8 cellular contexts compared by ENCODE assay signal in genomic region chr10:63630928-63631685, GRCh38.
DNase-seq lines count a peak whose midpoint lies in the region; ATAC-seq, FAIRE-seq and TF ChIP-seq lines count a peak whose summit lies in the region.

No MANE protein-coding gene starts in this region.

- CTCF ChIA-PET in activated naive CD4-positive, alpha-beta T cell treated with anti-CD3 and anti-CD28 coated beads for 36 hours (lab: Charles Lee): interaction anchor here (0.6 to 6.4 kb wide), 12 partner anchors 15 to 463 kb away, joined by 3 to 77 read pairs (median 4); no protein-coding TSS in a partner anchor

- H3K27ac ChIP-seq in astrocyte (ENCODE audit: low read depth, low read length): peak overlapping the region; percentile 98
- peak overlapping the region; percentile 96 for H3K27ac ChIP-seq in thymus (ENCODE audit: low read depth)

- H4K20me1 ChIP-seq in astrocyte (ENCODE audit: insufficient read depth, low read length): no peaks in the 10 kb centered on the region

- DNase-seq in activated naive CD4-positive, alpha-beta T cell treated with anti-CD3 and anti-CD28 coated beads for 36 hours: no peak
- DNase-seq in activated naive CD4-positive, alpha-beta T cell treated with anti-CD3 and anti-CD28 coated beads, Interleukin-2, amount 50 U/mL, for 16 hours: no peak
- DNase-seq in astrocyte (ENCODE audit: low read depth) (peak; percentile 93), left kidney (ENCODE audit: low read depth, low spot score) (peak; percentile 15), KBM-7 (no peak), NCI-H146 treated with DMSO at 0.1 percent for 48 hours (lab: John Stamatoyannopoulos, UW; ENCODE audit: unreplicated experiment) (no peak)

- 30% methylated on average over 20 of the region's 20 CpGs for WGBS in thymus

- no peaks in the 10 kb centered on the region for H3K27me3 ChIP-seq in astrocyte (ENCODE audit: insufficient read depth, low read length)
- no peaks in the 10 kb centered on the region for H3K27me3 ChIP-seq in thymus (ENCODE audit: control insufficient read depth, insufficient read depth)

- H3K36me3 ChIP-seq in astrocyte (ENCODE audit: insufficient read depth, low read length) (no peaks in the 10 kb centered on the region), thymus (ENCODE audit: control insufficient read depth, insufficient read depth) (no peaks in the 10 kb centered on the region)

- H3K4me3 ChIP-seq in astrocyte (ENCODE audit: insufficient read depth, low read depth, low read length) (peak overlapping the region; percentile 82), thymus (ENCODE audit: low read length) (peak overlapping the region; percentile 76)

- no peak for ATAC-seq in GM19023 (IDR thresholded peaks at IDR 0.05; ENCODE audit: unreplicated experiment)

- H3K4me1 ChIP-seq in astrocyte (ENCODE audit: insufficient read depth, low read length) (peaks cover 29% of the 10 kb centered on the region), thymus (ENCODE audit: control insufficient read depth, insufficient read depth, low read length) (peaks cover 6% of the 10 kb centered on the region)

- FAIRE-seq in astrocyte (lab: Jason Lieb, UNC): no peak

- in situ Hi-C loops in KBM-7 (cut with MboI; ENCODE audit: low pct_unique_long_range_greater_than_20kb, low sequenced_read_pairs): no loop called here

- no peaks in the 10 kb centered on the region for H3K79me2 ChIP-seq in astrocyte (ENCODE audit: insufficient read depth, low read length)

- peak overlapping the region; percentile 87 for H3K4me3 Mint-ChIP-seq in activated naive CD4-positive, alpha-beta T cell treated with anti-CD3 and anti-CD28 coated beads for 36 hours
- peak overlapping the region; percentile 89 for H3K4me3 Mint-ChIP-seq in astrocyte (ENCODE audit: unreplicated experiment)

- H3K9ac ChIP-seq in astrocyte (ENCODE audit: low read length): peak overlapping the region; percentile 87

- H3K36me3 Mint-ChIP-seq in activated naive CD4-positive, alpha-beta T cell treated with anti-CD3 and anti-CD28 coated beads for 36 hours (ENCODE audit: low read depth): no peaks in the 10 kb centered on the region
- no peaks in the 10 kb centered on the region for H3K36me3 Mint-ChIP-seq in astrocyte (ENCODE audit: low read depth, unreplicated experiment)

- peak overlapping the region; percentile 93 for H2AFZ ChIP-seq in astrocyte (ENCODE audit: low read depth, low read length)

- no peaks in the 10 kb centered on the region for H3K27me3 Mint-ChIP-seq in activated naive CD4-positive, alpha-beta T cell treated with anti-CD3 and anti-CD28 coated beads for 36 hours (ENCODE audit: low read depth)
- H3K27me3 Mint-ChIP-seq in astrocyte (ENCODE audit: low read depth, unreplicated experiment): no peaks in the 10 kb centered on the region

- intact Hi-C loops in activated naive CD4-positive, alpha-beta T cell treated with anti-CD3 and anti-CD28 coated beads for 36 hours (cut with micrococcal nuclease): loop anchor here (1.0 kb wide), 1 partner anchor 89 kb away; no protein-coding TSS in a partner anchor

- no peak for TF ChIP-seq CTCF in astrocyte (IDR thresholded peaks at IDR 0.05; ENCODE audit: insufficient read depth, low read depth, low read length)

- peak overlapping the region; percentile 76 for H3K27ac Mint-ChIP-seq in activated naive CD4-positive, alpha-beta T cell treated with anti-CD3 and anti-CD28 coated beads for 36 hours
- peak overlapping the region; percentile 94 for H3K27ac Mint-ChIP-seq in astrocyte (ENCODE audit: unreplicated experiment)

- H3K4me1 Mint-ChIP-seq in activated naive CD4-positive, alpha-beta T cell treated with anti-CD3 and anti-CD28 coated beads for 36 hours (ENCODE audit: low read depth): peaks cover 16% of the 10 kb centered on the region
- peaks cover 32% of the 10 kb centered on the region for H3K4me1 Mint-ChIP-seq in astrocyte (ENCODE audit: low read depth, unreplicated experiment)

- no peaks in the 10 kb centered on the region for H3K9me3 Mint-ChIP-seq in activated naive CD4-positive, alpha-beta T cell treated with anti-CD3 and anti-CD28 coated beads for 36 hours
- H3K9me3 Mint-ChIP-seq in astrocyte (ENCODE audit: unreplicated experiment): no peaks in the 10 kb centered on the region

- H3K4me2 ChIP-seq in astrocyte (ENCODE audit: low read length): peak overlapping the region; percentile 93

- H3K9me3 ChIP-seq in astrocyte (ENCODE audit: insufficient read depth, low read depth, low read length) (no peaks in the 10 kb centered on the region), thymus (ENCODE audit: control insufficient read depth) (no peaks in the 10 kb centered on the region)

Comparison
In these comparisons a context has a peak if more than half of its experiments do, and no peak if none do; other contexts are left out.
1. DNase-seq: peak in astrocyte (single experiment) and left kidney (single experiment); none in activated naive CD4-positive, alpha-beta T cell treated with anti-CD3 and anti-CD28 coated beads for 36 hours (single experiment), activated naive CD4-positive, alpha-beta T cell treated with anti-CD3 and anti-CD28 coated beads, Interleukin-2, amount 50 U/mL, for 16 hours (single experiment), KBM-7 (single experiment) and NCI-H146 treated with DMSO at 0.1 percent for 48 hours (single experiment).